17 cellular contexts compared by ENCODE assay signal in genomic region chr11:31955838-31956237, GRCh38.
DNase-seq lines count a peak whose midpoint lies in the region; ATAC-seq and TF ChIP-seq lines count a peak whose summit lies in the region.
"Had no signal": no experiment of that assay in that cellular context is flagged by ENCODE, and none has a peak within 500 bp of the region (broad histone marks: within the 10 kb centered on the region; RNA-seq: fewer than 3 reads in every experiment).

No MANE protein-coding gene starts in this region.

- 92 to 96% methylated on average over 7 of the region's 7 CpGs for WGBS in endodermal cell (ENCODE audit: insufficient coverage in 1 of 2, insufficient read length in 1 of 2), 2 experiments
- no CpG with 5 or more reads among the region's 7 CpGs for WGBS in neuronal stem cell (ENCODE audit: extremely low coverage in 2 of 2, insufficient read length in 2 of 2, insufficient replicate concordance in 1 of 2), 2 donors

- H3K9me3 ChIP-seq in endodermal cell (ENCODE audit: control insufficient read depth, low read length) = peaks cover 3% of the 10 kb centered on the region
- H3K9me3 ChIP-seq in neuronal stem cell (replicated peaks in 1 of 2; ENCODE audit: control insufficient read depth in 2 of 2, insufficient read depth in 1 of 2, low read depth in 1 of 2, low read length in 2 of 2) = no peaks in the 10 kb centered on the region
- H3K9me3 ChIP-seq: BE2C, HAP-1 had no signal

- no peak overlapping the region for H3K4me3 Mint-ChIP-seq in endodermal cell
- no peak overlapping the region for H3K4me3 Mint-ChIP-seq in stimulated activated memory B cell treated with anti-CD40 and anti-IgM and Interleukin-4, amounts not matched to agents 10 μg/mL and 1 μg/mL and 100 μg/mL, for 72 hours
- H3K4me3 Mint-ChIP-seq: CD4-positive, CD25-positive, alpha-beta regulatory T cell; CD8-positive, alpha-beta memory T cell had no signal

- H3K4me3 ChIP-seq in endodermal cell (ENCODE audit: low read length) (no peak overlapping the region), neuronal stem cell (ENCODE audit: low read length in 2 of 2) (no peak overlapping the region)
- H3K4me3 ChIP-seq: GM12878, GM23248, HAP-1 had no signal

- no peak overlapping the region for H2BK5ac ChIP-seq in neuronal stem cell (ENCODE audit: low read length)

- H3K36me3 ChIP-seq in endodermal cell (ENCODE audit: control insufficient read depth, insufficient read depth, low read length) (no peaks in the 10 kb centered on the region), neuronal stem cell (replicated peaks in 1 of 2; ENCODE audit: control insufficient read depth in 2 of 2, insufficient read depth in 2 of 2, low read length in 2 of 2) (no peaks in the 10 kb centered on the region)
- H3K36me3 ChIP-seq: BE2C, HAP-1 had no signal

- H2AK5ac ChIP-seq in neuronal stem cell (ENCODE audit: low read depth, low read length) = peak overlapping the region; percentile 16

- H3K4me1 ChIP-seq in endodermal cell (ENCODE audit: control insufficient read depth, insufficient read depth, low read length) (peaks cover 23% of the 10 kb centered on the region), neuronal stem cell (ENCODE audit: control insufficient read depth in 2 of 2, insufficient read depth in 1 of 2, low read depth in 1 of 2, low read length in 2 of 2) (peaks cover 0 to 3% of the 10 kb centered on the region in 2 donors)
- H3K4me1 ChIP-seq: BE2C, HAP-1 had no signal

- H3K27me3 ChIP-seq in endodermal cell (ENCODE audit: control insufficient read depth, insufficient read depth, low read length, poor library complexity, severe bottlenecking) = peaks cover 13% of the 10 kb centered on the region
- no peaks in the 10 kb centered on the region for H3K27me3 ChIP-seq in neuronal stem cell (ENCODE audit: control insufficient read depth in 3 of 3, insufficient read depth in 3 of 3, low read depth in 1 of 3, low read length in 3 of 3)
- H3K27me3 ChIP-seq: BE2C had no signal

- no peak overlapping the region for H2AFZ ChIP-seq in neuronal stem cell (ENCODE audit: low read length)
- H2AFZ ChIP-seq: GM23248 had no signal

- no peak overlapping the region for H3K4me2 ChIP-seq in neuronal stem cell (ENCODE audit: insufficient read depth, low read length, poor library complexity, severe bottlenecking)

- H3K4ac ChIP-seq in neuronal stem cell (ENCODE audit: low read length) = no peak overlapping the region

- no peaks in the 10 kb centered on the region for H3K79me1 ChIP-seq in neuronal stem cell (ENCODE audit: low read depth, low read length)

- peaks cover 4% of the 10 kb centered on the region for H3K9me3 Mint-ChIP-seq in endodermal cell
- no peaks in the 10 kb centered on the region for H3K9me3 Mint-ChIP-seq in stimulated activated memory B cell treated with anti-CD40 and anti-IgM and Interleukin-4, amounts not matched to agents 10 μg/mL and 1 μg/mL and 100 μg/mL, for 72 hours
- H3K9me3 Mint-ChIP-seq: CD4-positive, CD25-positive, alpha-beta regulatory T cell; CD8-positive, alpha-beta memory T cell had no signal

- no peaks in the 10 kb centered on the region for H3K36me3 Mint-ChIP-seq in endodermal cell (ENCODE audit: low read depth)
- no peaks in the 10 kb centered on the region for H3K36me3 Mint-ChIP-seq in stimulated activated memory B cell treated with anti-CD40 and anti-IgM and Interleukin-4, amounts not matched to agents 10 μg/mL and 1 μg/mL and 100 μg/mL, for 72 hours
- H3K36me3 Mint-ChIP-seq: CD4-positive, CD25-positive, alpha-beta regulatory T cell; CD8-positive, alpha-beta memory T cell had no signal

- no peak overlapping the region for H4K8ac ChIP-seq in neuronal stem cell (ENCODE audit: low read depth, low read length)

- H2BK120ac ChIP-seq in neuronal stem cell (ENCODE audit: low read depth, low read length) = no peak overlapping the region

- DNase-seq in endodermal cell = no peak
- DNase-seq in neuronal stem cell (ENCODE audit: low spot score) = no peak
- DNase-seq in NCI-H187 (lab: John Stamatoyannopoulos, UW) = no peak
- DNase-seq: BE2C; C1 segment of cervical spinal cord; CD4-positive, CD25-positive, alpha-beta regulatory T cell; CD8-positive, alpha-beta memory T cell; COR-L47; DMS 273 treated with DMSO at 0.1 percent for 48 hours; DMS53; DND-41 had no signal

- no peak overlapping the region for H3K27ac ChIP-seq in endodermal cell (ENCODE audit: low read depth, low read length)
- no peak overlapping the region for H3K27ac ChIP-seq in neuronal stem cell (replicated peaks; ENCODE audit: low read length)
- H3K27ac ChIP-seq: GM23248 had no signal

- H2BK12ac ChIP-seq in neuronal stem cell (ENCODE audit: low read length) = no peak overlapping the region

- peak overlapping the region; percentile 14 for H3K23ac ChIP-seq in neuronal stem cell (ENCODE audit: low read depth, low read length, poor library complexity)

- H2BK15ac ChIP-seq in neuronal stem cell (ENCODE audit: low read length) = no peak overlapping the region

- H3K14ac ChIP-seq in neuronal stem cell (ENCODE audit: low read length) = no peak overlapping the region

- peak overlapping the region; percentile 71 for H3K27ac Mint-ChIP-seq in endodermal cell
- H3K27ac Mint-ChIP-seq in stimulated activated memory B cell treated with anti-CD40 and anti-IgM and Interleukin-4, amounts not matched to agents 10 μg/mL and 1 μg/mL and 100 μg/mL, for 72 hours = no peak overlapping the region
- H3K27ac Mint-ChIP-seq: CD4-positive, CD25-positive, alpha-beta regulatory T cell had no signal

- ATAC-seq in HG02610 (IDR thresholded peaks at IDR 0.05; ENCODE audit: unreplicated experiment) = peak; percentile 2
- peak; percentile 31 for ATAC-seq in stimulated activated memory B cell treated with anti-CD40 and anti-IgM and Interleukin-4, amounts not matched to agents 10 μg/mL and 1 μg/mL and 100 μg/mL, for 72 hours
- ATAC-seq in HG02588 (IDR thresholded peaks at IDR 0.05; ENCODE audit: unreplicated experiment) = no peak

- H3K27me3 Mint-ChIP-seq in endodermal cell (ENCODE audit: insufficient read depth) = peaks cover 33% of the 10 kb centered on the region
- peaks cover 9% of the 10 kb centered on the region for H3K27me3 Mint-ChIP-seq in stimulated activated memory B cell treated with anti-CD40 and anti-IgM and Interleukin-4, amounts not matched to agents 10 μg/mL and 1 μg/mL and 100 μg/mL, for 72 hours

- H3K9ac ChIP-seq in endodermal cell (ENCODE audit: extremely low read depth, low read length, poor library complexity, severe bottlenecking) (no peak overlapping the region), neuronal stem cell (ENCODE audit: low read depth, low read length, poor library complexity) (no peak overlapping the region)
- H3K9ac ChIP-seq: GM23248 had no signal

- H3K18ac ChIP-seq in neuronal stem cell (ENCODE audit: low read length) = peak overlapping the region; percentile 79

- no peak for TF ChIP-seq CTCF in endodermal cell (conservative IDR thresholded peaks at IDR 0.05)

- peaks cover 57% of the 10 kb centered on the region for H3K4me1 Mint-ChIP-seq in endodermal cell
- no peaks in the 10 kb centered on the region for H3K4me1 Mint-ChIP-seq in stimulated activated memory B cell treated with anti-CD40 and anti-IgM and Interleukin-4, amounts not matched to agents 10 μg/mL and 1 μg/mL and 100 μg/mL, for 72 hours

- no peak overlapping the region for H4K91ac ChIP-seq in neuronal stem cell (ENCODE audit: low read depth, low read length, poor library complexity)
